In the genomic region with DNA sequence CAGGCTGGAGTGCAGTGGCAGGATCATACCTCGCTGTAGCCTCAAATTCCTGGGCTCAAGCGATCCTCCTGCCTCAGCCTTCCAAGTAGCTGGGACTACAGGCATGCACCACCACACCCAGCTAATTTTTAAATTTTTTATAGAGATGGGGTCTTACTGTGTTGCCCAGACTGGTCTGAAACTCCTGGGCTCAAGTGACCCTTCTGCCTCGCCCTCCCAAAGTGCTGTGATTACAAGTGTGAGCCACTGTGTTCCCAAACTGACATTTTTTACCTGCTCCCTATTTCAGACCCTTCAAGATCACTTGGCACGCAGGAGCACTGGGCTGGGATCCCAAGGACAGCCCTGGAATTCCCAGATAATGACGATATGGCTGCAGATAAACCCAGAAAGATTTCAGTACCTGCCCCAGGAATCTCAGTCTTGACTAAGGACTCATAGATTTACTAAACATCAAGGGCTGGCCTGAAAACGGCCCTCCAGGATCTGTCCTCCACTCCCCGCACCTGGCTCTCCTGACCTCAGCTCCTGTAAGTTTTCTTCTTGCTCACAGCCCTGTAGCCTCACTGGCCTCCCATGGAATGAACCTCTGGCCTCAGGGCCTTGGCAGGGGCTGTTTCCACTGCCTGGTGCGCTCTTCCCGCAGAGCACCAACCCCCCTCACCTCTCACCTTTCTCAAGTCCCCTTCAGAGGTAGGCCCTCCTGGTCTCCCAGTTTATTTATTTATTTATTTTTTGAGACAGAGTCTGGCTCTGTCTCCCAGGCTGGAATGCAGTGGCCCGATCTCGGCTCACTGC, we compare ENCODE assay signal across 2 cellular contexts.
A peak's percentile ranks its signal among the peaks of the same experiment; 100 is the strongest.
TF ChIP-seq lines count a peak whose summit lies in the region.

No MANE protein-coding gene starts in this region.

TF ChIP-seq in HEK293, 187 proteins besides CTCF, POLR2A, EP300 and RAD21:
- TF ChIP-seq ZNF341 (tag by site-specific recombination; IDR thresholded peaks at IDR 0.05; ENCODE audit: low read depth) (peak; percentile 80), ZNF121 (tag by site-specific recombination; IDR thresholded peaks at IDR 0.05) (peak; percentile 81)
- TF ChIP-seq, protein P1, sequence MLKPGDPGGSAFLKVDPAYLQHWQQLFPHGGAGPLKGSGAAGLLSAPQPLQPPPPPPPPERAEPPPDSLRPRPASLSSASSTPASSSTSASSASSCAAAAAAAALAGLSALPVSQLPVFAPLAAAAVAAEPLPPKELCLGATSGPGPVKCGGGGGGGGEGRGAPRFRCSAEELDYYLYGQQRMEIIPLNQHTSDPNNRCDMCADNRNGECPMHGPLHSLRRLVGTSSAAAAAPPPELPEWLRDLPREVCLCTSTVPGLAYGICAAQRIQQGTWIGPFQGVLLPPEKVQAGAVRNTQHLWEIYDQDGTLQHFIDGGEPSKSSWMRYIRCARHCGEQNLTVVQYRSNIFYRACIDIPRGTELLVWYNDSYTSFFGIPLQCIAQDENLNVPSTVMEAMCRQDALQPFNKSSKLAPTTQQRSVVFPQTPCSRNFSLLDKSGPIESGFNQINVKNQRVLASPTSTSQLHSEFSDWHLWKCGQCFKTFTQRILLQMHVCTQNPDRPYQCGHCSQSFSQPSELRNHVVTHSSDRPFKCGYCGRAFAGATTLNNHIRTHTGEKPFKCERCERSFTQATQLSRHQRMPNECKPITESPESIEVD (tag by site-specific recombination; IDR thresholded peaks at IDR 0.05): no peak

TF ChIP-seq in H1, 55 proteins besides CTCF, POLR2A, EP300 and RAD21:
- no peak for TF ChIP-seq CHD1 (IDR thresholded peaks at IDR 0.05; ENCODE audit: low read depth, low read length)
- TF ChIP-seq, protein P2, sequence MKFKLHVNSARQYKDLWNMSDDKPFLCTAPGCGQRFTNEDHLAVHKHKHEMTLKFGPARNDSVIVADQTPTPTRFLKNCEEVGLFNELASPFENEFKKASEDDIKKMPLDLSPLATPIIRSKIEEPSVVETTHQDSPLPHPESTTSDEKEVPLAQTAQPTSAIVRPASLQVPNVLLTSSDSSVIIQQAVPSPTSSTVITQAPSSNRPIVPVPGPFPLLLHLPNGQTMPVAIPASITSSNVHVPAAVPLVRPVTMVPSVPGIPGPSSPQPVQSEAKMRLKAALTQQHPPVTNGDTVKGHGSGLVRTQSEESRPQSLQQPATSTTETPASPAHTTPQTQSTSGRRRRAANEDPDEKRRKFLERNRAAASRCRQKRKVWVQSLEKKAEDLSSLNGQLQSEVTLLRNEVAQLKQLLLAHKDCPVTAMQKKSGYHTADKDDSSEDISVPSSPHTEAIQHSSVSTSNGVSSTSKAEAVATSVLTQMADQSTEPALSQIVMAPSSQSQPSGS (IDR thresholded peaks at IDR 0.05; ENCODE audit: low read length): no peak
